11 cellular contexts compared by ENCODE assay signal in the genomic region with DNA sequence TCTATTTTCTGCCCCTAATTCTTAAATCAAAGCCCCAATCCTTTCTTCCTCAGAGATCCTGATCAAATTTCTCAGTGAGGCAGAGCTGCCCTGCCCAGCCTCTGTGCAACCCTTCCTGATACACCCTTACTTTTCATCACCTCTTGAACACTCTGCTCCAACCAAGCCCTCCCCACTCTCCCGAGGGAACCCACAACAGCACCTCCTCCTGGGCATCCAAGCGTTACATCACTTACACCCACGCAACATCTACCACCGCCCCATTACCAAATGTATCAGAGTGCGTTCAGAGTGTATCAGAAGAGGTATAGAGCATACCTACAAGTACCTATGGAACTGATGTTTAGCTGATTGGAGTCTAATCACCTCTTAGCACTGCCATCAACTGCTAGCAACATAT.
DNase-seq lines count a peak whose midpoint lies in the region; ATAC-seq and TF ChIP-seq lines count a peak whose summit lies in the region.
"Had no signal": no experiment of that assay in that cellular context is flagged by ENCODE, and none has a peak within 500 bp of the region (broad histone marks: within the 10 kb centered on the region; RNA-seq: fewer than 3 reads in every experiment).

No MANE protein-coding gene starts in this region.

- no peaks in the 10 kb centered on the region for H3K27me3 Mint-ChIP-seq in CD8-positive, alpha-beta memory T cell
- no peaks in the 10 kb centered on the region for H3K27me3 Mint-ChIP-seq in activated CD4-positive, alpha-beta memory T cell treated with anti-CD3 and anti-CD28 coated beads, Interleukin-2, amount 10 ng/mL, durations not matched to agents 7 days and 5 days

- TF ChIP-seq POLR2A in HCT116 (IDR thresholded peaks at IDR 0.05; ENCODE audit: borderline replicate concordance, extremely low read depth, insufficient read depth, insufficient read length) = no peak
- no peak for TF ChIP-seq POLR2A in upper lobe of left lung (IDR thresholded peaks at IDR 0.05)

- H3K4me3 Mint-ChIP-seq in CD8-positive, alpha-beta memory T cell = peak overlapping the region; percentile 63 to 80 (median 76)
- no peak overlapping the region for H3K4me3 Mint-ChIP-seq in activated CD4-positive, alpha-beta memory T cell treated with anti-CD3 and anti-CD28 coated beads, Interleukin-2, amount 10 ng/mL, durations not matched to agents 7 days and 5 days

- H3K9me2 ChIP-seq in HCT116 (ENCODE audit: insufficient read depth) = no peaks in the 10 kb centered on the region

- intact Hi-C loops in HCT116 (cut with micrococcal nuclease) = no loop called here
- intact Hi-C loops in left lung (cut with DNase I) = no loop called here

- ATAC-seq in HCT116 (peak; percentile 74), left lung (peak; percentile 25), upper lobe of left lung (ENCODE audit: low FRiP score in 2 of 2) (no peak)

- H3K9me3 ChIP-seq in CD8-positive, alpha-beta memory T cell (ENCODE audit: low read length) = no peaks in the 10 kb centered on the region
- no peaks in the 10 kb centered on the region for H3K9me3 ChIP-seq in HCT116 (ENCODE audit: control insufficient read depth in 1 of 2, insufficient read depth in 1 of 2, low read depth in 1 of 2, low read length in 2 of 2)
- peaks cover 0 to 4% of the 10 kb centered on the region in 2 donors for H3K9me3 ChIP-seq in left lung
- peaks cover 0 to 5% (median 2%) of the 10 kb centered on the region in 4 donors for H3K9me3 ChIP-seq in upper lobe of left lung

- CTCF ChIA-PET in CD8-positive, alpha-beta memory T cell (lab: Charles Lee) = no interaction called here
- CTCF ChIA-PET in HCT116 (lab: Charles Lee) = no interaction called here
- CTCF ChIA-PET in activated CD4-positive, alpha-beta memory T cell treated with anti-CD3 and anti-CD28 coated beads, Interleukin-2, amount 10 ng/mL, durations not matched to agents 7 days and 5 days (lab: Charles Lee) = interaction anchor here (0.6 to 2.7 kb wide), 5 partner anchors 11 to 97 kb away, joined by 3 to 11 read pairs (median 3); no protein-coding TSS in a partner anchor

- no peaks in the 10 kb centered on the region for H3K79me2 ChIP-seq in HCT116 (ENCODE audit: insufficient read depth, low read length)

- 83 to 85% methylated on average over 5 of the region's 5 CpGs for WGBS in upper lobe of left lung, 2 donors

- no TSS peak for BruUV-seq in HCT116 (replicated peaks; lab: Mats Ljungman, UMichigan)

- H3K36me3 Mint-ChIP-seq in CD8-positive, alpha-beta memory T cell = peaks cover 9 to 11% (median 9%) of the 10 kb centered on the region in 3 donors
- peaks cover 18% of the 10 kb centered on the region for H3K36me3 Mint-ChIP-seq in activated CD4-positive, alpha-beta memory T cell treated with anti-CD3 and anti-CD28 coated beads, Interleukin-2, amount 10 ng/mL, durations not matched to agents 7 days and 5 days (ENCODE audit: low read depth)

- DNase-seq in CD8-positive, alpha-beta memory T cell = peak in 1 of 5 donors; percentile 5
- DNase-seq in HCT116 (ENCODE audit: low read depth, low spot score) = no peak
- no peak for DNase-seq in activated CD4-positive, alpha-beta memory T cell treated with anti-CD3 and anti-CD28 coated beads, Interleukin-2, amount 10 ng/mL, durations not matched to agents 7 days and 5 days
- DNase-seq in left lung = no peak
- DNase-seq in upper lobe of left lung = no peak
- DNase-seq in C1 segment of cervical spinal cord (lab: John Stamatoyannopoulos, UW) = no peak
- no peak for DNase-seq in DMS153 (lab: John Stamatoyannopoulos, UW)
- no peak for DNase-seq in amygdala (lab: John Stamatoyannopoulos, UW)
- DNase-seq: left cardiac atrium, NCI-H1092 treated with DMSO at 0.1 percent for 48 hours, SHP77 treated with DMSO at 0.1 percent for 48 hours had no signal

- H3K4me2 ChIP-seq in HCT116 (ENCODE audit: low read length) = no peak overlapping the region

- TF ChIP-seq CTCF in HCT116 (IDR thresholded peaks at IDR 0.05 in 2 of 3, conservative IDR thresholded peaks at IDR 0.05 in 1 of 3; ENCODE audit: borderline replicate concordance in 1 of 3, insufficient read depth in 1 of 3, low read depth in 2 of 3, low read length in 2 of 3) (peak in 2 of 3 experiments; percentile 19 to 52; a peak in 3 of 6 replicates), left lung (IDR thresholded peaks at IDR 0.05) (no peak), upper lobe of left lung (IDR thresholded peaks at IDR 0.05) (no peak)

- H3K27me3 ChIP-seq in CD8-positive, alpha-beta memory T cell (ENCODE audit: insufficient read depth, low read length, poor library complexity, severe bottlenecking) = no peaks in the 10 kb centered on the region
- H3K27me3 ChIP-seq in HCT116 (ENCODE audit: insufficient read depth, low read length) (no peaks in the 10 kb centered on the region), left lung (no peaks in the 10 kb centered on the region), upper lobe of left lung (no peaks in the 10 kb centered on the region)

- H3K4me1 ChIP-seq in CD8-positive, alpha-beta memory T cell (ENCODE audit: insufficient read depth, low read length) = peaks cover 41% of the 10 kb centered on the region
- no peaks in the 10 kb centered on the region for H3K4me1 ChIP-seq in HCT116 (ENCODE audit: control insufficient read depth in 1 of 2, insufficient read depth in 2 of 2, low read length in 2 of 2)
- H3K4me1 ChIP-seq in left lung = peaks cover 5 to 30% of the 10 kb centered on the region in 2 donors
- peaks cover 0 to 32% (median 18%) of the 10 kb centered on the region in 4 donors for H3K4me1 ChIP-seq in upper lobe of left lung

- peaks cover 45 to 52% (median 45%) of the 10 kb centered on the region in 3 donors for H3K4me1 Mint-ChIP-seq in CD8-positive, alpha-beta memory T cell
- H3K4me1 Mint-ChIP-seq in activated CD4-positive, alpha-beta memory T cell treated with anti-CD3 and anti-CD28 coated beads, Interleukin-2, amount 10 ng/mL, durations not matched to agents 7 days and 5 days = peaks cover 43% of the 10 kb centered on the region

- RAD21 ChIA-PET in HCT116 (lab: Charles Lee; ENCODE audit: low non-redundant PET in 1 of 2, low total read pairs in 2 of 2, uncharacterized antibody in 2 of 2, unreplicated experiment in 2 of 2) = no interaction called here

- no peaks in the 10 kb centered on the region for H3K9me3 Mint-ChIP-seq in CD8-positive, alpha-beta memory T cell
- H3K9me3 Mint-ChIP-seq in activated CD4-positive, alpha-beta memory T cell treated with anti-CD3 and anti-CD28 coated beads, Interleukin-2, amount 10 ng/mL, durations not matched to agents 7 days and 5 days = no peaks in the 10 kb centered on the region

- H4K20me1 ChIP-seq in HCT116 (ENCODE audit: insufficient read depth) = no peaks in the 10 kb centered on the region

- H3K27ac ChIP-seq in CD8-positive, alpha-beta memory T cell (ENCODE audit: low read depth, low read length) = no peak overlapping the region
- H3K27ac ChIP-seq in HCT116 (ENCODE audit: low read depth, low read length) = no peak overlapping the region
- H3K27ac ChIP-seq in left lung = peak overlapping the region in 1 of 2 donors; percentile 63
- peak overlapping the region in 2 of 4 donors; percentile 66 to 73 for H3K27ac ChIP-seq in upper lobe of left lung

- POLR2A ChIA-PET in CD8-positive, alpha-beta memory T cell (lab: Charles Lee) = interaction anchor here (1.0 to 1.2 kb wide), 2 partner anchors 185 to 482 kb away, joined by 3 read pairs; a partner anchor contains a TSS
- POLR2A ChIA-PET in HCT116 (lab: Charles Lee) = no interaction called here
- POLR2A ChIA-PET in activated CD4-positive, alpha-beta memory T cell treated with anti-CD3 and anti-CD28 coated beads, Interleukin-2, amount 10 ng/mL, durations not matched to agents 7 days and 5 days (lab: Charles Lee) = interaction anchor here (0.7 to 3.8 kb wide), 3 partner anchors 158 to 547 kb away, joined by 4 to 19 read pairs (median 5); a partner anchor contains a TSS

- peak overlapping the region; percentile 79 to 95 (median 88) for H3K27ac Mint-ChIP-seq in CD8-positive, alpha-beta memory T cell
- peak overlapping the region; percentile 91 for H3K27ac Mint-ChIP-seq in activated CD4-positive, alpha-beta memory T cell treated with anti-CD3 and anti-CD28 coated beads, Interleukin-2, amount 10 ng/mL, durations not matched to agents 7 days and 5 days

- TF ChIP-seq RAD21 in HCT116 (IDR thresholded peaks at IDR 0.05; ENCODE audit: low read depth) = no peak

- no peak for TF ChIP-seq EP300 in upper lobe of left lung (IDR thresholded peaks at IDR 0.05)

- H2AFZ ChIP-seq in HCT116 (ENCODE audit: low read depth, low read length, poor library complexity, severe bottlenecking) = no peak overlapping the region

- no peak overlapping the region for H3K9ac ChIP-seq in HCT116 (ENCODE audit: low read length)

- peak overlapping the region; percentile 6 for H3K4me3 ChIP-seq in CD8-positive, alpha-beta memory T cell (ENCODE audit: low read length)
- H3K4me3 ChIP-seq in HCT116 (replicated peaks in 1 of 2; ENCODE audit: low read depth in 1 of 2, low read length in 2 of 2) (no peak overlapping the region), left lung (no peak overlapping the region), upper lobe of left lung (no peak overlapping the region)

- H3K36me3 ChIP-seq in CD8-positive, alpha-beta memory T cell (ENCODE audit: insufficient read depth, low read length) = no peaks in the 10 kb centered on the region
- no peaks in the 10 kb centered on the region for H3K36me3 ChIP-seq in HCT116 (ENCODE audit: control insufficient read depth in 1 of 2, insufficient read depth in 2 of 2, low read length in 2 of 2)
- peaks cover 0 to 16% of the 10 kb centered on the region in 2 donors for H3K36me3 ChIP-seq in left lung
- peaks cover 0 to 17% (median 0%) of the 10 kb centered on the region in 4 donors for H3K36me3 ChIP-seq in upper lobe of left lung

TF ChIP-seq in HCT116, 20 proteins besides CTCF, POLR2A, EP300 and RAD21:
- no peak for TF ChIP-seq CEBPB (IDR thresholded peaks at IDR 0.05; ENCODE audit: low read depth)
- TF ChIP-seq JUND (IDR thresholded peaks at IDR 0.05) = no peak
- 0 out of 2 replicates have a peak, but pooled peaks have one; percentile 29 for TF ChIP-seq EGR1 (IDR thresholded peaks at IDR 0.05; ENCODE audit: low read depth)
- no peak for TF ChIP-seq SIN3A (IDR thresholded peaks at IDR 0.05; ENCODE audit: low read depth)
TF ChIP-seq in HCT116: peak in this region for 1.

Comparison
In these comparisons a context has a peak if more than half of its experiments do, and no peak if none do; other contexts are left out.
1. ATAC-seq: peak in HCT116 (single experiment) and left lung (single experiment); none in upper lobe of left lung (0 of 2).
2. CTCF ChIP-seq: peak in HCT116 (2 of 3); none in left lung (0 of 2) and upper lobe of left lung (0 of 6).